ENCODE assay signal across 8 cellular contexts in the genomic region with DNA sequence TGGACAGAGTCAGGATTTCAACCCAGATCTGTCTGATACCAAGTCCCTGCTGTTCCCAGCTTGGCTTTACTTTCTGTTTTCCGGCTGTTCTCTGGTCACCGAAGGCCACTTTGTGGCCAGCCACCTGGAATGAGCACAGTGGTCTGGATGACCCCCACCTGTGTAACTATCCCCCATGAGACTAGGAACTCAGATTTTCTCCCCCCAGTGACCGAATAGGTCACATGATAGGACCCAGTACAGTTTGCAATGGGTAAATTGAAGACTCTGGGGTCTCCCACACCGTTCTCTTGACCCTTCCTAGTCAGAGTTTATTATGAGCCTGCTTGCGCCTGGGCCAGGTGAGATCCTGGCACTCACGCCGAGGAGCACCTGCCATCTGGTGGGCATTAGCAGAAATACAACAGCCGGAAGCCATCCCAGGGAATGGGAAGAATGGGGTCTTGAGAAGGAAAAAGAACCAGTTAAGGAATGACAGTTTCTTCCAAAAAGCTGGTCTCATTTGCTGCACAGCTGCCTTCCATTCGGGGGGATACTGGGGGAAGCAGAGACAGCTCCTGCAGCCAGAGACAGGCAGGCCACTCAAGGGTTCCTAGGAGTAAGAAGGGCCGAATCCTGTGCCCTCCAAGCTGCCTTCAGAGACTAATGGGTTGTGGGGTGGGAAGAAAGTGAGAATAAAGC. TPM values are rescaled to one million over a fixed set of nuclear protein-coding genes. Genes with fewer than 3 reads are reported as not detected.
DNase-seq lines count a peak whose midpoint lies in the region; ATAC-seq, FAIRE-seq and TF ChIP-seq lines count a peak whose summit lies in the region.

No MANE protein-coding gene starts in this region.

- no peak overlapping the region for H3K4me2 ChIP-seq in astrocyte (ENCODE audit: low read length)

- no peaks in the 10 kb centered on the region for H3K36me3 Mint-ChIP-seq in T-cell
- no peaks in the 10 kb centered on the region for H3K36me3 Mint-ChIP-seq in astrocyte (ENCODE audit: low read depth, unreplicated experiment)

- POLR2A ChIA-PET in T-cell (lab: Charles Lee): interaction anchor here (0.5 to 0.6 kb wide), 3 partner anchors 46 to 383 kb away, joined by 3 read pairs; a partner anchor contains a TSS

- H3K4me1 ChIP-seq in astrocyte (ENCODE audit: insufficient read depth, low read length) (no peaks in the 10 kb centered on the region), iPS-20b (ENCODE audit: insufficient read depth, low read length) (0 out of 2 replicates have a peak, but pooled peaks cover 3% of the 10 kb centered on the region)

- no peaks in the 10 kb centered on the region for H3K36me3 ChIP-seq in astrocyte (ENCODE audit: insufficient read depth, low read length)
- H3K36me3 ChIP-seq in iPS-20b (ENCODE audit: insufficient read depth, low read depth, low read length): no peaks in the 10 kb centered on the region

- ATAC-seq in T-cell (replicated peaks in 1 of 4) (peak; percentile 78 to 86 (median 84)), GM19328 (IDR thresholded peaks at IDR 0.05; ENCODE audit: unreplicated experiment) (no peak), GM19023 (IDR thresholded peaks at IDR 0.05; ENCODE audit: unreplicated experiment) (no peak)

- DNase-seq in DMS53 treated with DMSO at 0.1 percent for 48 hours (lab: John Stamatoyannopoulos, UW; ENCODE audit: unreplicated experiment): peak; percentile 51
- DNase-seq in T-cell: peak in 27 of 34 experiments; percentile 11 to 62 (median 41)
- peak; percentile 12 for DNase-seq in astrocyte (ENCODE audit: low read depth)
- DNase-seq in stimulated activated CD4-positive, alpha-beta T cell treated with anti-CD3 and anti-CD28 coated beads, Interleukin-1b, Interleukin-23, amount 100 ng/mL, for 48 hours: peak; percentile 41

- peak overlapping the region; percentile 23 for H2AFZ ChIP-seq in astrocyte (ENCODE audit: low read depth, low read length)

- H3K27me3 ChIP-seq in astrocyte (ENCODE audit: insufficient read depth, low read length): no peaks in the 10 kb centered on the region
- no peaks in the 10 kb centered on the region for H3K27me3 ChIP-seq in iPS-20b (ENCODE audit: insufficient read depth, low read length)

- H3K9ac ChIP-seq in astrocyte (ENCODE audit: low read length): no peak overlapping the region
- H3K9ac ChIP-seq in iPS-20b (ENCODE audit: low read depth, low read length): peak overlapping the region; percentile 18; the same call in 1 of the 2 replicates

- peaks cover 12 to 18% (median 17%) of the 10 kb centered on the region in 3 donors for H3K4me1 Mint-ChIP-seq in T-cell
- no peaks in the 10 kb centered on the region for H3K4me1 Mint-ChIP-seq in astrocyte (ENCODE audit: low read depth, unreplicated experiment)

- no peaks in the 10 kb centered on the region for H3K9me3 Mint-ChIP-seq in T-cell
- H3K9me3 Mint-ChIP-seq in astrocyte (ENCODE audit: unreplicated experiment): no peaks in the 10 kb centered on the region

- CTCF ChIA-PET in T-cell (lab: Charles Lee): interaction anchor here (0.6 to 2.2 kb wide), 7 partner anchors 57 to 633 kb away, joined by 3 to 18 read pairs (median 3); a partner anchor contains a TSS

- no peak overlapping the region for H3K27ac ChIP-seq in astrocyte (ENCODE audit: low read depth, low read length)
- no peak overlapping the region for H3K27ac ChIP-seq in iPS-20b (ENCODE audit: low read length)

- H3K27ac Mint-ChIP-seq in T-cell (peak overlapping the region in 1 of 2 donors; percentile 26), astrocyte (ENCODE audit: unreplicated experiment) (no peak overlapping the region)

- H3K4me3 ChIP-seq in astrocyte (ENCODE audit: insufficient read depth, low read depth, low read length) (no peak overlapping the region), iPS-20b (ENCODE audit: low read length) (no peak overlapping the region)

- no peak overlapping the region for H3K4me3 Mint-ChIP-seq in T-cell
- H3K4me3 Mint-ChIP-seq in astrocyte (ENCODE audit: unreplicated experiment): no peak overlapping the region

- TF ChIP-seq CTCF in LNCAP (IDR thresholded peaks at IDR 0.05): peak; percentile 89
- TF ChIP-seq CTCF in astrocyte (IDR thresholded peaks at IDR 0.05; ENCODE audit: insufficient read depth, low read depth, low read length): peak; percentile 74

- H3K9me3 ChIP-seq in astrocyte (ENCODE audit: insufficient read depth, low read depth, low read length): no peaks in the 10 kb centered on the region
- no peaks in the 10 kb centered on the region for H3K9me3 ChIP-seq in iPS-20b (ENCODE audit: insufficient read depth, low read depth, low read length)

- no peak for FAIRE-seq in astrocyte (lab: Jason Lieb, UNC)

- no peaks in the 10 kb centered on the region for H3K79me2 ChIP-seq in astrocyte (ENCODE audit: insufficient read depth, low read length)

- H3K27me3 Mint-ChIP-seq in T-cell (no peaks in the 10 kb centered on the region), astrocyte (ENCODE audit: low read depth, unreplicated experiment) (peaks cover 5% of the 10 kb centered on the region)

- no peaks in the 10 kb centered on the region for H4K20me1 ChIP-seq in astrocyte (ENCODE audit: insufficient read depth, low read length)

RNA-seq across cellular contexts. Expression of a gene that starts 7.1 kb away (rescaled TPM):
- total RNA-seq in T-cell: 1 to 10 TPM in 3 of 5 donors, under 1 TPM in 2; 0.53 to 5.5 (median 3.3) TPM
- 4.6 and 6.1 TPM in 2 replicates for total RNA-seq in astrocyte

RNA-seq across cellular contexts. Expression of a gene that starts 19.5 kb away (rescaled TPM):
- total RNA-seq in T-cell: 10 to 100 TPM in 2 of 5 donors, 1 to 10 TPM in 3; 5.4 to 11.6 (median 10.0) TPM
- total RNA-seq in astrocyte: 19.8 and 22.1 TPM in 2 replicates

RNA-seq across cellular contexts. Expression of a gene that starts 19.6 kb away (rescaled TPM):
- total RNA-seq in T-cell: 10 to 100 TPM; 51.0 to 78.4 (median 71.3) TPM
- total RNA-seq in astrocyte: 40.4 and 45.6 TPM in 2 replicates

RNA-seq across cellular contexts. Expression of a gene that starts 45.9 kb away (rescaled TPM):
- 10 to 100 TPM; 30.7 to 34.3 (median 33.9) TPM for total RNA-seq in T-cell
- total RNA-seq in astrocyte: 103 and 104 TPM in 2 replicates

RNA-seq across cellular contexts. Expression of a gene that starts 46.1 kb away (rescaled TPM):
- 10 to 100 TPM in 4 of 5 donors, 1 to 10 TPM in 1; 9.7 to 15.6 (median 11.7) TPM for total RNA-seq in T-cell
- 9.3 and 10.1 TPM in 2 replicates for total RNA-seq in astrocyte

Comparison
In these comparisons a context has a peak if more than half of its experiments do, and no peak if none do; other contexts are left out.
1. ATAC-seq: peak in T-cell (4 of 4); none in GM19328 (single experiment) and GM19023 (single experiment).
2. Peak in every context shown above with its lines, with median percentiles within 50 percentile points of each other: DNase-seq.